Comparison of ENCODE assay signal across 8 cellular contexts in genomic region chr3:190883973-190884832, GRCh38. TPM values are rescaled to one million over a fixed set of nuclear protein-coding genes. Genes with fewer than 3 reads are reported as not detected.
DNase-seq lines count a peak whose midpoint lies in the region; ATAC-seq, FAIRE-seq and TF ChIP-seq lines count a peak whose summit lies in the region.

No MANE protein-coding gene starts in this region.

- H3K4me1 ChIP-seq in right atrium auricular region (no peaks in the 10 kb centered on the region), small intestine (ENCODE audit: control insufficient read depth in 2 of 2, insufficient read depth in 1 of 2, low read depth in 1 of 2, low read length in 1 of 2) (no peaks in the 10 kb centered on the region), aorta (ENCODE audit: control insufficient read depth in 1 of 2, insufficient read depth in 2 of 2, low read length in 2 of 2) (no peaks in the 10 kb centered on the region)

- DNase-seq in DMS114 treated with DMSO at 0.1 percent for 48 hours (lab: John Stamatoyannopoulos, UW; ENCODE audit: unreplicated experiment) = peak; percentile 64
- DNase-seq in NCI-H2196 (lab: John Stamatoyannopoulos, UW; ENCODE audit: unreplicated experiment) = peak; percentile 84
- peak; percentile 49 for DNase-seq in activated CD8-positive, alpha-beta T cell treated with anti-CD3 and anti-CD28 coated beads, Interleukin-2, amount 10 ng/mL, durations not matched to agents 7 days and 5 days
- DNase-seq in right atrium auricular region (ENCODE audit: low spot score) = no peak
- DNase-seq in small intestine = peak; percentile 43
- no peak for DNase-seq in aorta

- H3K27me3 ChIP-seq in right atrium auricular region = no peaks in the 10 kb centered on the region
- H3K27me3 ChIP-seq in small intestine (ENCODE audit: control insufficient read depth in 2 of 2, insufficient read depth in 2 of 2, low read length in 2 of 2) = no peaks in the 10 kb centered on the region
- no peaks in the 10 kb centered on the region for H3K27me3 ChIP-seq in aorta (ENCODE audit: control insufficient read depth in 1 of 2, insufficient read depth in 2 of 2, low read length in 1 of 2)

- H3K4me3 ChIP-seq in right atrium auricular region (no peak overlapping the region), small intestine (ENCODE audit: low read depth in 1 of 2, low read length in 2 of 2) (no peak overlapping the region), aorta (ENCODE audit: low read length in 2 of 2) (no peak overlapping the region)

- H3K4me3 Mint-ChIP-seq in activated CD8-positive, alpha-beta T cell treated with anti-CD3 and anti-CD28 coated beads, Interleukin-2, amount 10 ng/mL, durations not matched to agents 7 days and 5 days = no peak overlapping the region

- H3K36me3 Mint-ChIP-seq in activated CD8-positive, alpha-beta T cell treated with anti-CD3 and anti-CD28 coated beads, Interleukin-2, amount 10 ng/mL, durations not matched to agents 7 days and 5 days (ENCODE audit: low read depth) = no peaks in the 10 kb centered on the region

- H3K27ac ChIP-seq in right atrium auricular region (no peak overlapping the region), small intestine (ENCODE audit: low read depth in 1 of 2, low read length in 1 of 2) (no peak overlapping the region), aorta (ENCODE audit: low read depth in 1 of 2, low read length in 2 of 2) (no peak overlapping the region)

- POLR2A ChIA-PET in activated CD8-positive, alpha-beta T cell treated with anti-CD3 and anti-CD28 coated beads, Interleukin-2, amount 10 ng/mL, durations not matched to agents 7 days and 5 days (lab: Charles Lee) = interaction anchor here (0.6 to 0.7 kb wide), 2 partner anchors 509 to 522 kb away, joined by 3 read pairs; no protein-coding TSS in a partner anchor

- H3K36me3 ChIP-seq in right atrium auricular region (no peaks in the 10 kb centered on the region), small intestine (ENCODE audit: control insufficient read depth in 2 of 2, insufficient read depth in 2 of 2, low read length in 2 of 2) (no peaks in the 10 kb centered on the region), aorta (ENCODE audit: control insufficient read depth in 1 of 2, insufficient read depth in 2 of 2, low read length in 1 of 2) (no peaks in the 10 kb centered on the region)

- H3K9me3 ChIP-seq in right atrium auricular region (no peaks in the 10 kb centered on the region), small intestine (ENCODE audit: control insufficient read depth, low read depth) (no peaks in the 10 kb centered on the region), aorta (ENCODE audit: control insufficient read depth, low read length) (no peaks in the 10 kb centered on the region)

- WGBS in small intestine, 3 donors = 27 to 34% (median 31%) methylated on average over 7 of the region's 7 CpGs
- WGBS in aorta, 2 donors = 29 to 32% methylated on average over 7 of the region's 7 CpGs

- no peaks in the 10 kb centered on the region for H3K4me1 Mint-ChIP-seq in activated CD8-positive, alpha-beta T cell treated with anti-CD3 and anti-CD28 coated beads, Interleukin-2, amount 10 ng/mL, durations not matched to agents 7 days and 5 days (ENCODE audit: low read depth)

- peak; percentile 77 to 87 for TF ChIP-seq CTCF in right atrium auricular region (IDR thresholded peaks at IDR 0.05)

- ATAC-seq in GM18909 (IDR thresholded peaks at IDR 0.05; ENCODE audit: poor library complexity, unreplicated experiment) (peak; percentile 56), HG03175 (IDR thresholded peaks at IDR 0.05; ENCODE audit: unreplicated experiment) (peak; percentile 66), aorta (ENCODE audit: low FRiP score) (no peak)
- ATAC-seq in activated CD8-positive, alpha-beta T cell treated with anti-CD3 and anti-CD28 coated beads, Interleukin-2, amount 10 ng/mL, durations not matched to agents 7 days and 5 days = no peak

- H3K27me3 Mint-ChIP-seq in activated CD8-positive, alpha-beta T cell treated with anti-CD3 and anti-CD28 coated beads, Interleukin-2, amount 10 ng/mL, durations not matched to agents 7 days and 5 days (ENCODE audit: low read depth) = no peaks in the 10 kb centered on the region

- CTCF ChIA-PET in activated CD8-positive, alpha-beta T cell treated with anti-CD3 and anti-CD28 coated beads, Interleukin-2, amount 10 ng/mL, durations not matched to agents 7 days and 5 days (lab: Charles Lee) = interaction anchor here (0.6 to 0.8 kb wide), 3 partner anchors 44 to 674 kb away, joined by 3 to 5 read pairs (median 4); no protein-coding TSS in a partner anchor

- no peak overlapping the region for H3K27ac Mint-ChIP-seq in activated CD8-positive, alpha-beta T cell treated with anti-CD3 and anti-CD28 coated beads, Interleukin-2, amount 10 ng/mL, durations not matched to agents 7 days and 5 days

- FAIRE-seq in small intestine (lab: Jason Lieb, UNC) = no peak

- H3K9me3 Mint-ChIP-seq in activated CD8-positive, alpha-beta T cell treated with anti-CD3 and anti-CD28 coated beads, Interleukin-2, amount 10 ng/mL, durations not matched to agents 7 days and 5 days (ENCODE audit: insufficient read depth) = no peaks in the 10 kb centered on the region

- intact Hi-C loops in aorta (cut with DNase I) = loop anchor here (2.0 to 5.0 kb wide), 2 partner anchors 167 to 168 kb away; no protein-coding TSS in a partner anchor

RNA-seq across cellular contexts. Expression of gene GMNC, which starts 21.7 kb away (rescaled TPM):
- not detected for total RNA-seq in activated CD8-positive, alpha-beta T cell treated with anti-CD3 and anti-CD28 coated beads, Interleukin-2, amount 10 ng/mL, durations not matched to agents 7 days and 5 days
- total RNA-seq in right atrium auricular region = under 1 TPM; 0.15 to 0.59 TPM
- polyA plus RNA-seq in small intestine = under 1 TPM in 1 of 3 donors, not detected in 2; 0.01 TPM
- total RNA-seq in aorta = not detected
- polyA plus RNA-seq in aorta = not detected

Comparison
In these comparisons a context has a peak if more than half of its experiments do, and no peak if none do; other contexts are left out.
1. DNase-seq: peak in DMS114 treated with DMSO at 0.1 percent for 48 hours (single experiment), NCI-H2196 (single experiment), activated CD8-positive, alpha-beta T cell treated with anti-CD3 and anti-CD28 coated beads, Interleukin-2, amount 10 ng/mL, durations not matched to agents 7 days and 5 days (single experiment) and small intestine (single experiment); none in right atrium auricular region (single experiment) and aorta (0 of 2).
2. ATAC-seq: peak in GM18909 (single experiment) and HG03175 (single experiment); none in activated CD8-positive, alpha-beta T cell treated with anti-CD3 and anti-CD28 coated beads, Interleukin-2, amount 10 ng/mL, durations not matched to agents 7 days and 5 days (single experiment) and aorta (single experiment).